Comparison of ENCODE assay signal across 13 cellular contexts in the genomic region with DNA sequence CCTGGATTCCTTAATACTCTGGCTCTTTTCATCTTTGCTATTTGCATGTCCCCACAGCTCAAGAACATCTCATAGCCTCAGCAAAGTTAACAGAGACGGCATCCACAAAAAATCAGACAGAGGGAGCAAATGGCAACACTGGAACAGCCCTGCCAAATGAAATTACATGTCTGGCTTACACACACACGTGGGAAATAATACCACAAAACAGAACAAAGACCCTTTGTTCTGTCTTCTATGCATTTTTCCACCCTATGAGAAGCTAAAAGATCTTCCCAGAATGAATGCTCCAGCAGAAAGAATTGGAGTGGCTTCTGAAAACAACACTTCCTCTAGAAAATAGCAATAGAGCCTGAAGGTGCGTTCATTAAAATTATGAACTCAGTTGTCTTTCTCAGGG.
"Had no signal": no experiment of that assay in that cellular context is flagged by ENCODE, and none has a peak within 500 bp of the region (broad histone marks: within the 10 kb centered on the region; RNA-seq: fewer than 3 reads in every experiment).

No MANE protein-coding gene starts in this region.

- DNase-seq: activated CD4-positive, alpha-beta T cell treated with anti-CD3 and anti-CD28 coated beads, Interleukin-2, amount 50 U/mL, for 1 hour; activated CD4-positive, CD25-positive, alpha-beta regulatory T cell treated with anti-CD3 and anti-CD28 coated beads, Interleukin-2, amount 50 U/mL, for 72 hours; activated CD8-positive, alpha-beta memory T cell treated with anti-CD3 and anti-CD28 coated beads for 24 hours; activated CD8-positive, alpha-beta memory T cell treated with anti-CD3 and anti-CD28 coated beads, Interleukin-2, amount 50 U/mL, for 48 hours; activated effector memory CD4-positive, alpha-beta T cell treated with Interleukin-2 at 50 U/mL for 16 hours; activated naive CD4-positive, alpha-beta T cell treated with anti-CD3 and anti-CD28 coated beads, Interleukin-2, amount 10 ng/mL, durations not matched to agents 7 days and 5 days; activated naive CD8-positive, alpha-beta T cell treated with anti-CD3 and anti-CD28 coated beads, Interleukin-2, amount 50 U/mL, for 24 hours; activated T-cell treated with anti-CD3 and anti-CD28 coated beads, Interleukin-2, amount 50 U/mL, for 48 hours; lower lobe of right lung; nephron progenitor cell; stimulated activated CD4-positive, alpha-beta T cell treated with anti-CD3 and anti-CD28 coated beads, Interleukin-4, amount 100 ng/mL, for 4 hours; T-helper 2 cell; upper lobe of right lung had no signal
